ENCODE assay signal across 1 cellular context in the genomic region with DNA sequence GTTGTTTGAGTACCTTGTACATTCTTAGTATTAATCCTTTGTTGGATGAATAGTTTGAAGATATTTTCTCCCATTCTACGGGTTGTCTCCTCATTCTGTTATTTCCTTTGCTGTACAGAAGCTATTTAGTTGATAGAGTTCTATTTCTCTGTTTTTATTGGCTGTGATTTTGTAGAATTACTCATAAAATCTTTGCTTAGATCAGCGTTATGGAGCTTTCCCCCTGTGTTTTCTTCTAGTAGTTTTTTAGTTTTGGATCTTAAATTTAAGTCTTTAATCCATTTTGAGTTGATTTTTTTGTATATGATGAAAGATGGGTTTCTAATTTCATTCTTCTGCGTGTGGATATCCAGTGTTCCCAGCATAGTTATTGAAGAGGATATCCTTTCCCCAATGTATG.
A peak's percentile ranks its signal among the peaks of the same experiment; 100 is the strongest.
TF ChIP-seq lines count a peak whose summit lies in the region.

No MANE protein-coding gene starts in this region.

TF ChIP-seq in IMR-90, 13 proteins besides CTCF, POLR2A, EP300 and RAD21:
- no peak for TF ChIP-seq BHLHE40 (IDR thresholded peaks at IDR 0.05; ENCODE audit: low read depth, low read length)
- TF ChIP-seq MAFK (IDR thresholded peaks at IDR 0.05; ENCODE audit: low read depth, low read length): peak; percentile 67; the same call in 1 of the 2 replicates
